ENCODE assay signal across 15 cellular contexts in genomic region chr2:216590780-216591179, GRCh38. TPM values are rescaled to one million over a fixed set of nuclear protein-coding genes. Genes with fewer than 3 reads are reported as not detected.
DNase-seq lines count a peak whose midpoint lies in the region; ATAC-seq, FAIRE-seq and TF ChIP-seq lines count a peak whose summit lies in the region.
"Had no signal": no experiment of that assay in that cellular context is flagged by ENCODE, and none has a peak within 500 bp of the region (broad histone marks: within the 10 kb centered on the region; RNA-seq: fewer than 3 reads in every experiment).

No MANE protein-coding gene starts in this region.

- no peaks in the 10 kb centered on the region for H3K9me3 Mint-ChIP-seq in natural killer cell treated with Interleukin-12 subunit alpha and Interleukin-12 subunit beta and Interleukin-15 and Interleukin-18, amount 100 ng/mL, for 72 hours
- H3K9me3 Mint-ChIP-seq: activated naive CD4-positive, alpha-beta T cell treated with anti-CD3 and anti-CD28 coated beads, Interleukin-2, amount 10 ng/mL, durations not matched to agents 7 days and 5 days; neural progenitor cell had no signal

- H3K9me1 ChIP-seq in IMR-90 (ENCODE audit: insufficient read depth, low read length) = no peaks in the 10 kb centered on the region

- H3K9ac ChIP-seq in IMR-90 (ENCODE audit: low read depth, low read length) = no peak overlapping the region
- H3K9ac ChIP-seq: neural progenitor cell had no signal

- peaks cover 0 to 4% of the 10 kb centered on the region in 2 donors for H3K27me3 Mint-ChIP-seq in natural killer cell treated with Interleukin-12 subunit alpha and Interleukin-12 subunit beta and Interleukin-15 and Interleukin-18, amount 100 ng/mL, for 72 hours

- H3K27me3 ChIP-seq in IMR-90 (ENCODE audit: control insufficient read depth, insufficient read depth, low read length) = peaks cover 2% of the 10 kb centered on the region; the same call in 1 of the 2 replicates
- no peaks in the 10 kb centered on the region for H3K27me3 ChIP-seq in esophagus muscularis mucosa
- no peaks in the 10 kb centered on the region for H3K27me3 ChIP-seq in lower lobe of right lung (ENCODE audit: low read depth)
- H3K27me3 ChIP-seq: neural progenitor cell had no signal

- H3K27ac Mint-ChIP-seq in natural killer cell treated with Interleukin-12 subunit alpha and Interleukin-12 subunit beta and Interleukin-15 and Interleukin-18, amount 100 ng/mL, for 72 hours = no peak overlapping the region
- H3K27ac Mint-ChIP-seq: activated naive CD4-positive, alpha-beta T cell treated with anti-CD3 and anti-CD28 coated beads, Interleukin-2, amount 10 ng/mL, durations not matched to agents 7 days and 5 days had no signal

- no peaks in the 10 kb centered on the region for H3K36me3 ChIP-seq in IMR-90 (ENCODE audit: control insufficient read depth, insufficient read depth, low read length)
- H3K36me3 ChIP-seq in esophagus muscularis mucosa = no peaks in the 10 kb centered on the region
- no peaks in the 10 kb centered on the region for H3K36me3 ChIP-seq in lower lobe of right lung
- H3K36me3 ChIP-seq: neural progenitor cell had no signal

- CTCF ChIA-PET in A549 (lab: Yijun Ruan, JAX) (interaction anchor here (0.8 to 2.2 kb wide), 2 partner anchors 20 to 78 kb away, joined by 3 to 6 read pairs; no protein-coding TSS in a partner anchor), IMR-90 (lab: Yijun Ruan, JAX) (interaction anchor here (0.6 kb wide), 1 partner anchor 47 kb away, joined by 4 read pairs; no protein-coding TSS in a partner anchor)

- H3K9me3 ChIP-seq in A549 (no peaks in the 10 kb centered on the region), IMR-90 (ENCODE audit: control insufficient read depth, insufficient read depth, low read length) (no peaks in the 10 kb centered on the region), esophagus muscularis mucosa (no peaks in the 10 kb centered on the region), lower lobe of right lung (no peaks in the 10 kb centered on the region)

- dilution Hi-C loops in IMR-90 (cut with HindIII; ENCODE audit: low sequenced_read_pairs, unreplicated experiment) = no loop called here

- 0 out of 2 replicates have a peak overlapping the region, but pooled peaks have one; percentile 7 for H3K14ac ChIP-seq in IMR-90 (replicated peaks; ENCODE audit: low read depth, low read length)

- H3K4me1 Mint-ChIP-seq in natural killer cell treated with Interleukin-12 subunit alpha and Interleukin-12 subunit beta and Interleukin-15 and Interleukin-18, amount 100 ng/mL, for 72 hours (ENCODE audit: low read depth in 2 of 2) = no peaks in the 10 kb centered on the region
- H3K4me1 Mint-ChIP-seq: activated naive CD4-positive, alpha-beta T cell treated with anti-CD3 and anti-CD28 coated beads, Interleukin-2, amount 10 ng/mL, durations not matched to agents 7 days and 5 days had no signal

- no TSS peak for BruUV-seq in IMR-90 (replicated peaks; lab: Mats Ljungman, UMichigan)

- TF ChIP-seq RAD21 in A549 (conservative IDR thresholded peaks at IDR 0.05 in 1 of 2, IDR thresholded peaks at IDR 0.05 in 1 of 2) = no peak
- TF ChIP-seq RAD21 in IMR-90 (IDR thresholded peaks at IDR 0.05; ENCODE audit: low read length) = no peak

- H3K23ac ChIP-seq in IMR-90 (ENCODE audit: low read depth, low read length) = no peak overlapping the region

- peak; percentile 60 to 78; a peak in 5 of 6 replicates for ATAC-seq in A549
- ATAC-seq in IMR-90 (ENCODE audit: low read depth) = peak; percentile 59
- ATAC-seq in lower lobe of right lung = peak; percentile 44 to 61
- no peak for ATAC-seq in GM21526 (IDR thresholded peaks at IDR 0.05; ENCODE audit: low FRiP score, unreplicated experiment)
- no peak for ATAC-seq in natural killer cell treated with Interleukin-12 subunit alpha and Interleukin-12 subunit beta and Interleukin-15 and Interleukin-18, amount 100 ng/mL, for 72 hours

- no peak overlapping the region for H4K5ac ChIP-seq in IMR-90 (ENCODE audit: low read depth, low read length)

- no peak overlapping the region for H2AK5ac ChIP-seq in IMR-90 (ENCODE audit: low read depth, low read length)

- H3K36me3 Mint-ChIP-seq in natural killer cell treated with Interleukin-12 subunit alpha and Interleukin-12 subunit beta and Interleukin-15 and Interleukin-18, amount 100 ng/mL, for 72 hours = no peaks in the 10 kb centered on the region
- H3K36me3 Mint-ChIP-seq: activated naive CD4-positive, alpha-beta T cell treated with anti-CD3 and anti-CD28 coated beads, Interleukin-2, amount 10 ng/mL, durations not matched to agents 7 days and 5 days; neural progenitor cell had no signal

- no peak overlapping the region for H3K4ac ChIP-seq in IMR-90 (ENCODE audit: low read depth, low read length)

- H3K79me1 ChIP-seq in IMR-90 (ENCODE audit: low read depth in 1 of 2, low read length in 2 of 2) = no peaks in the 10 kb centered on the region

- no peak overlapping the region for H2BK15ac ChIP-seq in IMR-90 (ENCODE audit: low read depth, low read length)

- in situ Hi-C loops in IMR-90 (cut with MboI; ENCODE audit: low sequenced_read_pairs) = no loop called here

- no peak for TF ChIP-seq EP300 in A549 (IDR thresholded peaks at IDR 0.05)
- TF ChIP-seq EP300 in esophagus muscularis mucosa (IDR thresholded peaks at IDR 0.05) = no peak

- H3K4me1 ChIP-seq in A549 (no peaks in the 10 kb centered on the region), IMR-90 (ENCODE audit: control insufficient read depth, insufficient read depth, low read length) (peaks cover 3% of the 10 kb centered on the region), esophagus muscularis mucosa (peaks cover 9 to 25% (median 19%) of the 10 kb centered on the region in 4 donors), lower lobe of right lung (peaks cover 2% of the 10 kb centered on the region)

- POLR2A ChIA-PET in A549 (lab: Yijun Ruan, JAX) = no interaction called here
- POLR2A ChIA-PET in IMR-90 (lab: Charles Lee; ENCODE audit: unreplicated experiment) = no interaction called here

- no peak overlapping the region for H3K56ac ChIP-seq in IMR-90 (ENCODE audit: extremely low read depth, insufficient read depth, low read length)

- H4K20me1 ChIP-seq in IMR-90 (ENCODE audit: insufficient read depth, low read length) = no peaks in the 10 kb centered on the region

- peak; percentile 11 to 13 for DNase-seq in A549 (ENCODE audit: low read depth in 1 of 2, low spot score in 1 of 2)
- DNase-seq in IMR-90 = peak; percentile 51
- no peak for DNase-seq in esophagus muscularis mucosa (ENCODE audit: extremely low spot score)
- no peak for DNase-seq in lower lobe of right lung
- DNase-seq in T-helper 2 cell = no peak
- no peak for DNase-seq in natural killer cell treated with Interleukin-12 subunit alpha and Interleukin-12 subunit beta and Interleukin-15 and Interleukin-18, amount 100 ng/mL, for 72 hours (ENCODE audit: low spot score)
- DNase-seq in NCI-H345 treated with DMSO at 0.1 percent for 48 hours (lab: John Stamatoyannopoulos, UW; ENCODE audit: unreplicated experiment) = no peak
- DNase-seq: activated CD4-positive, alpha-beta T cell treated with anti-CD3 and anti-CD28 coated beads for 48 hours; activated naive CD4-positive, alpha-beta T cell treated with anti-CD3 and anti-CD28 coated beads, Interleukin-2, amount 10 ng/mL, durations not matched to agents 7 days and 5 days; NCI-H146; RPMI8226; stimulated activated CD4-positive, alpha-beta T cell treated with anti-CD3 and anti-CD28 coated beads, Interleukin-4, amount 100 ng/mL, for 1 hour; substantia nigra had no signal

- no peak overlapping the region for H2BK5ac ChIP-seq in IMR-90 (ENCODE audit: low read depth, low read length, poor library complexity, severe bottlenecking)

- no peak overlapping the region for H3K27ac ChIP-seq in A549
- H3K27ac ChIP-seq in IMR-90 (ENCODE audit: insufficient read depth, low read length) = no peak overlapping the region
- peak overlapping the region; percentile 53 to 57 (median 55) for H3K27ac ChIP-seq in esophagus muscularis mucosa (replicated peaks in 1 of 4)
- H3K27ac ChIP-seq in lower lobe of right lung = no peak overlapping the region
- H3K27ac ChIP-seq: neural progenitor cell had no signal

- H3K4me3 ChIP-seq in A549 (no peak overlapping the region), IMR-90 (ENCODE audit: insufficient read depth, low read depth, low read length) (no peak overlapping the region), esophagus muscularis mucosa (no peak overlapping the region), lower lobe of right lung (no peak overlapping the region)
- H3K4me3 ChIP-seq: neural progenitor cell had no signal

- intact Hi-C loops in IMR-90 (cut with micrococcal nuclease) = no loop called here
- intact Hi-C loops in esophagus muscularis mucosa (cut with DNase I) = loop anchor here (5.0 kb wide), 1 partner anchor 63 kb away; no protein-coding TSS in a partner anchor
- intact Hi-C loops in lower lobe of right lung (cut with DNase I) = no loop called here

- FAIRE-seq in A549 (lab: Jason Lieb, UNC) = no peak

- H3K4me2 ChIP-seq in A549 = no peak overlapping the region
- no peak overlapping the region for H3K4me2 ChIP-seq in IMR-90 (ENCODE audit: low read depth, low read length)
- H3K4me2 ChIP-seq: neural progenitor cell had no signal

- H2AK9ac ChIP-seq in IMR-90 (replicated peaks; ENCODE audit: low read depth, low read length, poor library complexity) = no peak overlapping the region

- TF ChIP-seq POLR2A in A549 (IDR thresholded peaks at IDR 0.05; ENCODE audit: low read length) = no peak
- no peak for TF ChIP-seq POLR2A in IMR-90 (IDR thresholded peaks at IDR 0.05; ENCODE audit: low read depth, low read length)
- no peak for TF ChIP-seq POLR2A in esophagus muscularis mucosa (IDR thresholded peaks at IDR 0.05; ENCODE audit: low read depth)

- H4K91ac ChIP-seq in IMR-90 (ENCODE audit: insufficient read depth, low read depth, low read length) = no peak overlapping the region

- H3K18ac ChIP-seq in IMR-90 (ENCODE audit: low read depth, low read length) = no peak overlapping the region

- no peak for TF ChIP-seq CTCF in A549 (IDR thresholded peaks at IDR 0.05)
- 0 out of 2 replicates have a peak, but pooled peaks have one; percentile 11 for TF ChIP-seq CTCF in IMR-90 (conservative IDR thresholded peaks at IDR 0.05; ENCODE audit: low read depth, low read length)
- TF ChIP-seq CTCF in esophagus muscularis mucosa (IDR thresholded peaks at IDR 0.05) = peak in 1 of 3 experiments; percentile 8
- no peak for TF ChIP-seq CTCF in lower lobe of right lung (IDR thresholded peaks at IDR 0.05)

- WGBS in A549 (ENCODE audit: missing lambda C conversion rate) = 51% methylated on average over 9 of the region's 9 CpGs
- WGBS in IMR-90 (ENCODE audit: extremely low coverage in 2 of 2, insufficient read length in 1 of 2), 2 experiments = 40% methylated on average over 2 of the region's 9 CpGs; no CpG with 5 or more reads in 1 of the 2 experiments
- WGBS in esophagus muscularis mucosa = 59% methylated on average over 9 of the region's 9 CpGs

- H2BK120ac ChIP-seq in IMR-90 (ENCODE audit: low read depth, low read length) = no peak overlapping the region

- no peak overlapping the region for H2BK20ac ChIP-seq in IMR-90 (ENCODE audit: low read depth, low read length)

- no peak overlapping the region for H3K4me3 Mint-ChIP-seq in natural killer cell treated with Interleukin-12 subunit alpha and Interleukin-12 subunit beta and Interleukin-15 and Interleukin-18, amount 100 ng/mL, for 72 hours
- H3K4me3 Mint-ChIP-seq: activated naive CD4-positive, alpha-beta T cell treated with anti-CD3 and anti-CD28 coated beads, Interleukin-2, amount 10 ng/mL, durations not matched to agents 7 days and 5 days; neural progenitor cell had no signal

- no peak overlapping the region for H4K8ac ChIP-seq in IMR-90 (ENCODE audit: low read depth in 2 of 2, low read length in 2 of 2)

- no peak overlapping the region for H2AFZ ChIP-seq in IMR-90 (replicated peaks; ENCODE audit: low read length, poor library complexity)
- H2AFZ ChIP-seq: neural progenitor cell had no signal

RNA-seq across cellular contexts. Expression of gene IGFBP2, which starts 42.4 kb away (rescaled TPM):
- polyA plus RNA-seq in A549 (2011; rRNA removed) (34.9 and 36.1 TPM in 2 replicates), A549 (2017; fragmentation: RNase III; extraction: RNeasy Plus Mini Kit Qiagen cat#74134 plus additional on column Dnase treatment) (21.1 to 27.0 TPM (median 26.1 TPM) in 3 replicates), IMR-90 (2012; rRNA removed) (236 and 257 TPM in 2 replicates)
- polyA plus RNA-seq in A549 (2012; cell fraction: cytosol; rRNA removed) = 69.5 and 87.5 TPM in 2 replicates
- polyA plus RNA-seq in A549 (2012; cell fraction: nucleus; rRNA removed) = 93.1 and 114 TPM in 2 replicates
- 37.5 and 38.6 TPM in 2 replicates for polyA minus RNA-seq in A549 (2011; rRNA and poly(A)+ RNA removed)
- total RNA-seq in IMR-90 (2012; rRNA removed) (33.5 and 36.7 TPM in 2 replicates), esophagus muscularis mucosa (100 to 1,000 TPM; 188 to 446 (median 280) TPM), lower lobe of right lung (37.7 TPM)
- 205 and 355 TPM in 2 replicates for polyA plus RNA-seq in IMR-90 (2012; cell fraction: cytosol; rRNA removed)
- 73.3 and 119 TPM in 2 replicates for polyA plus RNA-seq in IMR-90 (2012; cell fraction: nucleus; rRNA removed; ENCODE audit: low replicate concordance)
- under 1 TPM in 1 of 2 donors, not detected in 1; 0.81 TPM for total RNA-seq in natural killer cell treated with Interleukin-12 subunit alpha and Interleukin-12 subunit beta and Interleukin-15 and Interleukin-18, amount 100 ng/mL, for 72 hours

Comparison
In these comparisons a context has a peak if more than half of its experiments do, and no peak if none do; other contexts are left out.
1. ATAC-seq: peak in A549 (2 of 2), IMR-90 (single experiment) and lower lobe of right lung (2 of 2); none in GM21526 (single experiment) and natural killer cell treated with Interleukin-12 subunit alpha and Interleukin-12 subunit beta and Interleukin-15 and Interleukin-18, amount 100 ng/mL, for 72 hours (0 of 2).
2. DNase-seq: peak in A549 (2 of 2) and IMR-90 (single experiment); none in esophagus muscularis mucosa (single experiment), lower lobe of right lung (single experiment), T-helper 2 cell (0 of 5), natural killer cell treated with Interleukin-12 subunit alpha and Interleukin-12 subunit beta and Interleukin-15 and Interleukin-18, amount 100 ng/mL, for 72 hours (single experiment) and NCI-H345 treated with DMSO at 0.1 percent for 48 hours (single experiment).
3. H3K27ac ChIP-seq: peak in esophagus muscularis mucosa (4 of 4); none in A549 (0 of 2), IMR-90 (single experiment) and lower lobe of right lung (single experiment).
4. RNA of gene IGFBP2, which starts 42.4 kb away (total RNA-seq): 188 to 446 TPM in esophagus muscularis mucosa, 37.7 TPM in lower lobe of right lung (single experiment) and 33.5 to 36.7 TPM in IMR-90; 0.81 TPM in natural killer cell treated with Interleukin-12 subunit alpha and Interleukin-12 subunit beta and Interleukin-15 and Interleukin-18, amount 100 ng/mL, for 72 hours; every median in the first group is over 10 times any median in the second.